Comparison of ENCODE assay signal across 9 cellular contexts in genomic region chr7:77538908-77539212, GRCh38. TPM values are rescaled to one million over a fixed set of nuclear protein-coding genes. Genes with fewer than 3 reads are reported as not detected.
DNase-seq lines count a peak whose midpoint lies in the region; ATAC-seq and TF ChIP-seq lines count a peak whose summit lies in the region.
"Had no signal": no experiment of that assay in that cellular context is flagged by ENCODE, and none has a peak within 500 bp of the region (broad histone marks: within the 10 kb centered on the region; RNA-seq: fewer than 3 reads in every experiment).

No MANE protein-coding gene starts in this region.

- H3K36me3 Mint-ChIP-seq in naive thymus-derived CD8-positive, alpha-beta T cell, result no peaks in the 10 kb centered on the region

- CTCF ChIA-PET in AG04449 (lab: Yijun Ruan, JAX), result interaction anchor here (1.1 kb wide), 1 partner anchor 113 kb away, joined by 5 read pairs; no protein-coding TSS in a partner anchor

- TF ChIP-seq CTCF in AG04449 (IDR thresholded peaks at IDR 0.05; ENCODE audit: insufficient read depth, low read length, missing control alignments) (no peak), LNCaP clone FGC (IDR thresholded peaks at IDR 0.05; ENCODE audit: control insufficient read depth, extremely low read depth, insufficient read depth) (no peak), colonic mucosa (IDR thresholded peaks at IDR 0.05) (no peak)

- no peaks in the 10 kb centered on the region for H3K9me3 Mint-ChIP-seq in naive thymus-derived CD8-positive, alpha-beta T cell

- H3K27ac ChIP-seq in colonic mucosa, result peak overlapping the region; percentile 99

- H3K4me3 ChIP-seq in AG04449 (ENCODE audit: low read depth, low read length) (peak overlapping the region; percentile 98), LNCaP clone FGC (ENCODE audit: low read depth, low read length) (peak overlapping the region; percentile 94), colonic mucosa (peak overlapping the region; percentile 84)

- no peaks in the 10 kb centered on the region for H3K9me3 ChIP-seq in colonic mucosa

- no peak for DNase-seq in AG04449 (ENCODE audit: low read depth, low spot score)
- no peak for DNase-seq in LNCaP clone FGC (ENCODE audit: low read depth)
- DNase-seq in colonic mucosa, result no peak
- DNase-seq in naive thymus-derived CD8-positive, alpha-beta T cell, result no peak
- no peak for DNase-seq in SKM-1 (lab: John Stamatoyannopoulos, UW; ENCODE audit: unreplicated experiment)
- DNase-seq: NCI-H1694 had no signal

- H3K4me1 ChIP-seq in colonic mucosa, result peaks cover 16% of the 10 kb centered on the region

- H3K27me3 ChIP-seq in colonic mucosa, result no peaks in the 10 kb centered on the region

- H3K36me3 ChIP-seq in colonic mucosa, result no peaks in the 10 kb centered on the region

- POLR2A ChIA-PET in AG04449 (lab: Yijun Ruan, JAX), result no interaction called here
- POLR2A ChIA-PET in naive thymus-derived CD8-positive, alpha-beta T cell (lab: Charles Lee), result no interaction called here

- H3K9ac ChIP-seq in colonic mucosa (ENCODE audit: low read depth in 2 of 2, low read length in 2 of 2), result peak overlapping the region in 1 of 2 donors; percentile 100

- intact Hi-C loops in colonic mucosa (cut with DNase I), result no loop called here

- ATAC-seq in naive thymus-derived CD8-positive, alpha-beta T cell, result no peak
- ATAC-seq in HG02938 (IDR thresholded peaks at IDR 0.05; ENCODE audit: unreplicated experiment), result no peak
- ATAC-seq in GM18909 (IDR thresholded peaks at IDR 0.05; ENCODE audit: poor library complexity, unreplicated experiment), result no peak
- no peak for ATAC-seq in HG03097 (IDR thresholded peaks at IDR 0.05; ENCODE audit: low FRiP score, unreplicated experiment)

- H3K4me1 Mint-ChIP-seq in naive thymus-derived CD8-positive, alpha-beta T cell, result peaks cover 15 to 54% (median 38%) of the 10 kb centered on the region in 4 donors

- H3K4me3 Mint-ChIP-seq in naive thymus-derived CD8-positive, alpha-beta T cell, result peak overlapping the region; percentile 49 to 93 (median 83)

- H3K27me3 Mint-ChIP-seq in naive thymus-derived CD8-positive, alpha-beta T cell, result no peaks in the 10 kb centered on the region

- peak overlapping the region in 4 of 10 donors; percentile 35 to 69 (median 48) for H3K27ac Mint-ChIP-seq in naive thymus-derived CD8-positive, alpha-beta T cell

RNA-seq across cellular contexts. Expression of gene PTPN12, which starts 1.8 kb away (rescaled TPM):
- total RNA-seq in colonic mucosa, result 10 to 100 TPM; 34.0 to 51.3 TPM
- 10 to 100 TPM; 30.9 to 35.4 TPM for total RNA-seq in naive thymus-derived CD8-positive, alpha-beta T cell
- polyA plus RNA-seq in naive thymus-derived CD8-positive, alpha-beta T cell, result 1 to 10 TPM in 2 of 3 donors, under 1 TPM in 1; 0.64 to 3.7 (median 2.4) TPM
